Comparison of ENCODE assay signal across 1 cellular context in the genomic region with DNA sequence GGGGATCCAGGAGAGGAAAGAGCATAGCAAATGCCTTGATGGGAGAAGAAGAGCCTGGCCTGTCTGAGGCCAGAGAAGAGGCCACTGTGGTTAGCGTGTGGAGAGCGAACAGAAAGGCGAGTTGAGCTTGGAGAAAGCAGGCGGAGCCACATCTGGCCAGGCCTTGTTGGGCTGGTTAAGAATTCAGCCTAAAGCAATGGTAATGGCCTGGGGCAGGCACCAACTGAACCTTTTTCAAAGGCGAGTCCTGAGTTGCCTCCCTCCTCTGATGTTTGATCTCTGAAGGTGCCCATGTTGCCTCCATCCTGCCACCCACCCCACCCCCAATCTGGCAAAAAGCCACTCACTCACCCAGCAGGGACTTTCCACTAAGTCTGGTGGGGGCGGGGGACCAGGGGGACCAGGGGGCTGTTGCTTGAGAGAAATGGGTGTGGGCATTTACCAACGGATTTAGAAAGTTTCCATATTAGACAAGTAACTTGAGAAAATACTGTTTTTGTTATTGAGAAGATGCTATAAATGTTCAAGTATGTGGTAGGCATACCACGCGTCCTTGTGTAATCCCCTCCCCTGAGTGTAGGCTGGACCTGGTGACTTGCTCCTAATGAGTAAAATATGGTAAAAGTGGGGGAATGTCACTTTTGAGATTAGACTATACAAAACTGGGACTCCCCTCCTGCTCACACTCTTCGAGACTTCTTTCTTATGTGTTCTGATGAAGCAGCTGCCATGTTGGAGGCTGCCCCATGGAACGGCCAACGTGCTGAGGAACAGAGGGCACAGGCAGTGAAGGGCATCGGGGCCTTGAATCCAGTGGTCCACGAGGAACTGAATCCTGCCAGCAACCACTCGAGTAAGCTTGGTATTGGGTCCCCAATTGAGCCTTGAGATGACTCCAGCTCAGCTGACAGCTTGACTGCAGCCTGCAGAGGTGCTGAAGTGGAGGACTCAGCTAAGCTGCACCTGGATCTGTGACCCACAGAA.
TF ChIP-seq lines count a peak whose summit lies in the region.

No MANE protein-coding gene starts in this region.

TF ChIP-seq in K562, 482 proteins besides CTCF, POLR2A, EP300 and RAD21 (continued from another document):
- no peak for TF ChIP-seq SIRT6 (IDR thresholded peaks at IDR 0.05; ENCODE audit: low read depth, low read length)
- no peak for TF ChIP-seq ZNF212 (CRISPR knock-in tag; IDR thresholded peaks at IDR 0.05)
- TF ChIP-seq ZNF445 (CRISPR knock-in tag; IDR thresholded peaks at IDR 0.05; ENCODE audit: low read depth) = no peak
- no peak for TF ChIP-seq IFI16 (CRISPR knock-in tag; IDR thresholded peaks at IDR 0.05)
- TF ChIP-seq, protein P1, sequence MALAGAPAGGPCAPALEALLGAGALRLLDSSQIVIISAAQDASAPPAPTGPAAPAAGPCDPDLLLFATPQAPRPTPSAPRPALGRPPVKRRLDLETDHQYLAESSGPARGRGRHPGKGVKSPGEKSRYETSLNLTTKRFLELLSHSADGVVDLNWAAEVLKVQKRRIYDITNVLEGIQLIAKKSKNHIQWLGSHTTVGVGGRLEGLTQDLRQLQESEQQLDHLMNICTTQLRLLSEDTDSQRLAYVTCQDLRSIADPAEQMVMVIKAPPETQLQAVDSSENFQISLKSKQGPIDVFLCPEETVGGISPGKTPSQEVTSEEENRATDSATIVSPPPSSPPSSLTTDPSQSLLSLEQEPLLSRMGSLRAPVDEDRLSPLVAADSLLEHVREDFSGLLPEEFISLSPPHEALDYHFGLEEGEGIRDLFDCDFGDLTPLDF (CRISPR knock-in tag; IDR thresholded peaks at IDR 0.05) = no peak
- TF ChIP-seq ZNF316 (IDR thresholded peaks at IDR 0.05) = no peak
- TF ChIP-seq, protein P2, sequence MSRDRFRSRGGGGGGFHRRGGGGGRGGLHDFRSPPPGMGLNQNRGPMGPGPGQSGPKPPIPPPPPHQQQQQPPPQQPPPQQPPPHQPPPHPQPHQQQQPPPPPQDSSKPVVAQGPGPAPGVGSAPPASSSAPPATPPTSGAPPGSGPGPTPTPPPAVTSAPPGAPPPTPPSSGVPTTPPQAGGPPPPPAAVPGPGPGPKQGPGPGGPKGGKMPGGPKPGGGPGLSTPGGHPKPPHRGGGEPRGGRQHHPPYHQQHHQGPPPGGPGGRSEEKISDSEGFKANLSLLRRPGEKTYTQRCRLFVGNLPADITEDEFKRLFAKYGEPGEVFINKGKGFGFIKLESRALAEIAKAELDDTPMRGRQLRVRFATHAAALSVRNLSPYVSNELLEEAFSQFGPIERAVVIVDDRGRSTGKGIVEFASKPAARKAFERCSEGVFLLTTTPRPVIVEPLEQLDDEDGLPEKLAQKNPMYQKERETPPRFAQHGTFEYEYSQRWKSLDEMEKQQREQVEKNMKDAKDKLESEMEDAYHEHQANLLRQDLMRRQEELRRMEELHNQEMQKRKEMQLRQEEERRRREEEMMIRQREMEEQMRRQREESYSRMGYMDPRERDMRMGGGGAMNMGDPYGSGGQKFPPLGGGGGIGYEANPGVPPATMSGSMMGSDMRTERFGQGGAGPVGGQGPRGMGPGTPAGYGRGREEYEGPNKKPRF (IDR thresholded peaks at IDR 0.05; ENCODE audit: low read depth, low read length) = no peak
- TF ChIP-seq MXI1 (IDR thresholded peaks at IDR 0.05; ENCODE audit: low read depth, low read length) = no peak
- peak; percentile 55 for TF ChIP-seq RBM25 (IDR thresholded peaks at IDR 0.05; ENCODE audit: low read depth, low read length, severe bottlenecking)
- TF ChIP-seq, protein P3, sequence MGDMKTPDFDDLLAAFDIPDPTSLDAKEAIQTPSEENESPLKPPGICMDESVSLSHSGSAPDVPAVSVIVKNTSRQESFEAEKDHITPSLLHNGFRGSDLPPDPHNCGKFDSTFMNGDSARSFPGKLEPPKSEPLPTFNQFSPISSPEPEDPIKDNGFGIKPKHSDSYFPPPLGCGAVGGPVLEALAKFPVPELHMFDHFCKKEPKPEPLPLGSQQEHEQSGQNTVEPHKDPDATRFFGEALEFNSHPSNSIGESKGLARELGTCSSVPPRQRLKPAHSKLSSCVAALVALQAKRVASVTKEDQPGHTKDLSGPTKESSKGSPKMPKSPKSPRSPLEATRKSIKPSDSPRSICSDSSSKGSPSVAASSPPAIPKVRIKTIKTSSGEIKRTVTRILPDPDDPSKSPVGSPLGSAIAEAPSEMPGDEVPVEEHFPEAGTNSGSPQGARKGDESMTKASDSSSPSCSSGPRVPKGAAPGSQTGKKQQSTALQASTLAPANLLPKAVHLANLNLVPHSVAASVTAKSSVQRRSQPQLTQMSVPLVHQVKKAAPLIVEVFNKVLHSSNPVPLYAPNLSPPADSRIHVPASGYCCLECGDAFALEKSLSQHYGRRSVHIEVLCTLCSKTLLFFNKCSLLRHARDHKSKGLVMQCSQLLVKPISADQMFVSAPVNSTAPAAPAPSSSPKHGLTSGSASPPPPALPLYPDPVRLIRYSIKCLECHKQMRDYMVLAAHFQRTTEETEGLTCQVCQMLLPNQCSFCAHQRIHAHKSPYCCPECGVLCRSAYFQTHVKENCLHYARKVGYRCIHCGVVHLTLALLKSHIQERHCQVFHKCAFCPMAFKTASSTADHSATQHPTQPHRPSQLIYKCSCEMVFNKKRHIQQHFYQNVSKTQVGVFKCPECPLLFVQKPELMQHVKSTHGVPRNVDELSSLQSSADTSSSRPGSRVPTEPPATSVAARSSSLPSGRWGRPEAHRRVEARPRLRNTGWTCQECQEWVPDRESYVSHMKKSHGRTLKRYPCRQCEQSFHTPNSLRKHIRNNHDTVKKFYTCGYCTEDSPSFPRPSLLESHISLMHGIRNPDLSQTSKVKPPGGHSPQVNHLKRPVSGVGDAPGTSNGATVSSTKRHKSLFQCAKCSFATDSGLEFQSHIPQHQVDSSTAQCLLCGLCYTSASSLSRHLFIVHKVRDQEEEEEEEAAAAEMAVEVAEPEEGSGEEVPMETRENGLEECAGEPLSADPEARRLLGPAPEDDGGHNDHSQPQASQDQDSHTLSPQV (IDR thresholded peaks at IDR 0.05) = no peak
- TF ChIP-seq ZNF217 (CRISPR knock-in tag; IDR thresholded peaks at IDR 0.05) = no peak
- TF ChIP-seq NFIC (IDR thresholded peaks at IDR 0.05) = peak; percentile 35; the same call in 1 of the 2 replicates
